In the genomic region with DNA sequence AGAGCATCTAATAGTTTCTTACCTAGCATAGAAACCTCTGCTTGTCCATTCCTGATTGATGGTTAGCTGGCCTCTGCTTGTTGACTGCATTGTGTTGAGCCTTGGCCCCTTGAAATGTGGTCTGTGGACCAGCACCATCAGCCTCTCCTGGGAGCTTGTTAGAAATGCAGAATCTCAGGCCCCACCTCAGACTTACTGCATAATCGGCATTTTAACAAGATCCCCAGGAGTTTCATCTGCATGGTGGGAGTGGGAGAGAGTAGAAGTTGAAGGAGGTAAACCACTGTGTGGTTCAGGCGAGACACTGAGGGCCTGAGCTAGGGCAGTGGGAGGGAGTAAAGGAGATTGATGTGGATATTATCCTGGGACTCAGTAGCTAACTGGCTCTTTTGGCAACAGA, we compare ENCODE assay signal across 2 cellular contexts.
TF ChIP-seq lines count a peak whose summit lies in the region.

No MANE protein-coding gene starts in this region.

TF ChIP-seq in A549, 52 proteins besides CTCF, POLR2A, EP300 and RAD21:
- TF ChIP-seq ZC3H11A (IDR thresholded peaks at IDR 0.05), result no peak
- TF ChIP-seq, protein P1, sequence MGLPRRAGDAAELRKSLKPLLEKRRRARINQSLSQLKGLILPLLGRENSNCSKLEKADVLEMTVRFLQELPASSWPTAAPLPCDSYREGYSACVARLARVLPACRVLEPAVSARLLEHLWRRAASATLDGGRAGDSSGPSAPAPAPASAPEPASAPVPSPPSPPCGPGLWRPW (IDR thresholded peaks at IDR 0.05), result no peak
- no peak for TF ChIP-seq ESRRA (IDR thresholded peaks at IDR 0.05; ENCODE audit: borderline replicate concordance, low read length)
- TF ChIP-seq MAFK (IDR thresholded peaks at IDR 0.05; ENCODE audit: partially characterized antibody), result peak; percentile 54
- TF ChIP-seq EHMT2 (IDR thresholded peaks at IDR 0.05; ENCODE audit: low read depth), result no peak
- TF ChIP-seq JUNB (IDR thresholded peaks at IDR 0.05), result no peak

TF ChIP-seq in K562, 482 proteins besides CTCF, POLR2A, EP300 and RAD21:
- no peak for TF ChIP-seq KAT2B (IDR thresholded peaks at IDR 0.05; ENCODE audit: low read depth, low read length)
- TF ChIP-seq ZNF316 (IDR thresholded peaks at IDR 0.05), result peak; percentile 26; the same call in 1 of the 2 replicates
